8 cellular contexts compared by ENCODE assay signal in the genomic region with DNA sequence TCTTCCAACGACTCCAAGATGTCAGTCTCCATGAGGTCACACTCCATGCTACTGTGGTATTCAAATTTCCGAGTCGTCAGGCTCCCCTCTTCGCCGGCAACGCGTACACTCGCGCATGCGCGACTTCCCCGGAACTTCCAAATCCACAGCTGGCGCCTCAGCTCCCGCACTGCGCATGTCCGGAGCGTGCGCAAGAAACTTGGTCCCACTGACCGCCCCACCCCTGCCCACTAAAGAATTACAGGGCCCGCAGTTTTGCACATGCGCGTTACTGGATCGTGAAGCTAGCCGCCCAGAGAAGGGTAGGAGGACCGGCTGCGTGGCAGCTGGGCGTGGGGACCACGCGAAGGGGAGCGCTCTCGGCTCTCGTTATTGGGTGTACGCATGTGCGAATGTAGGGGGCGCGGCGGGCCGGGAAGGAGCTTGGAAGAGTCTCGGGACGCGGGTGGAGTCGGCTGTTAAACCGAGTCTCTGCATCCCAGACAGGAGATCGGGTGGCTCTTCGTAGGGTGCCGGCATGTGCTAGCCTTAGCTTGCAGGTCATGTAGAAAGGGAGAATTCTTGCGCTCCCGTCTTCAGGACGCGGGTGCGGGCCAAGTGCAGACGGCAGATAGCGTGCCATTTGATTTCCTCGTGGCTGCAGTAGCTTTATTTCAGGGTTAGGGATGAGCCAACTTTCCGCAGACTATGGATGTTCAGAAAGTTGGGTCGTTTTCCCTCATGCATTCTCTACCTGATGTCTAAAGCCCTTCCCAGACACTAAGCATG. TPM values are rescaled to one million over a fixed set of nuclear protein-coding genes. Genes with fewer than 3 reads are reported as not detected.
DNase-seq lines count a peak whose midpoint lies in the region; ATAC-seq and TF ChIP-seq lines count a peak whose summit lies in the region.

A gene (minus strand): TSS at position 125 of the 768 bp plus-strand sequence. CDS start 78 bp downstream, at position 47.

- intact Hi-C loops in lower lobe of right lung (cut with DNase I), result no loop called here

- H3K27ac ChIP-seq in lower lobe of right lung, result peak within 1 kb of the TSS; percentile 84

- no peaks in the 10 kb centered on the region for H3K27me3 ChIP-seq in lower lobe of right lung (ENCODE audit: low read depth)

- no peaks in the 10 kb centered on the region for H3K9me3 ChIP-seq in lower lobe of right lung

- DNase-seq in CMK (ENCODE audit: low read depth) (peak; percentile 95), HS-27A (ENCODE audit: low read depth) (peak; percentile 95), NK-92 (lab: John Stamatoyannopoulos, UW; ENCODE audit: unreplicated experiment) (peak; percentile 91), lower lobe of right lung (peak; percentile 99)
- DNase-seq in activated CD8-positive, alpha-beta memory T cell treated with anti-CD3 and anti-CD28 coated beads for 1 hour (ENCODE audit: extremely low read depth in 1 of 2, low read depth in 1 of 2), result peak; percentile 98 to 99
- DNase-seq in effector CD4-positive, alpha-beta T cell, result peak; percentile 98
- DNase-seq in stimulated activated CD4-positive, alpha-beta T cell treated with anti-CD3 and anti-CD28 coated beads, TNF-alpha, amount 100 ng/mL, for 24 hours (ENCODE audit: low read depth in 3 of 3), result peak; percentile 98 to 100 (median 99)

- H3K36me3 ChIP-seq in lower lobe of right lung, result peaks cover 9% of the 10 kb centered on the region

- peaks cover 25% of the 10 kb centered on the region for H3K4me1 ChIP-seq in lower lobe of right lung

- peak within 1 kb of the TSS; percentile 93 for H3K4me3 ChIP-seq in lower lobe of right lung

- ATAC-seq in GM19467 (IDR thresholded peaks at IDR 0.05; ENCODE audit: unreplicated experiment), result peak; percentile 94
- ATAC-seq in lower lobe of right lung, result peak; percentile 99 to 100

- peak; percentile 30 for TF ChIP-seq CTCF in lower lobe of right lung (IDR thresholded peaks at IDR 0.05)

RNA-seq across cellular contexts. Expression of the gene that starts here (rescaled TPM):
- 40.4 TPM for total RNA-seq in lower lobe of right lung

Comparison
In these comparisons a context has a peak if more than half of its experiments do, and no peak if none do; other contexts are left out.
1. Peak in every context shown above with its lines: DNase-seq, ATAC-seq, H3K4me3 ChIP-seq and H3K27ac ChIP-seq.